Comparison of ENCODE assay signal across 11 cellular contexts in genomic region chrX:79107891-79108718, GRCh38. TPM values are rescaled to one million over a fixed set of nuclear protein-coding genes. Genes with fewer than 3 reads are reported as not detected.
DNase-seq lines count a peak whose midpoint lies in the region; ATAC-seq and TF ChIP-seq lines count a peak whose summit lies in the region.
"Had no signal": no experiment of that assay in that cellular context is flagged by ENCODE, and none has a peak within 500 bp of the region (broad histone marks: within the 10 kb centered on the region; RNA-seq: fewer than 3 reads in every experiment).

No MANE protein-coding gene starts in this region.

- peak; percentile 88 to 92 for ATAC-seq in CD4-positive, CD25-positive, alpha-beta regulatory T cell (ENCODE audit: low read depth in 2 of 2)
- peak; percentile 69 for ATAC-seq in GM19324 (IDR thresholded peaks at IDR 0.05; ENCODE audit: low FRiP score, unreplicated experiment)
- ATAC-seq in HG03354 (IDR thresholded peaks at IDR 0.05; ENCODE audit: poor library complexity, severe bottlenecking, unreplicated experiment): peak; percentile 76

- H3K9me3 Mint-ChIP-seq in CD4-positive, CD25-positive, alpha-beta regulatory T cell: peaks cover 0 to 6% (median 0%) of the 10 kb centered on the region in 7 donors

- intact Hi-C loops in posterior vena cava (cut with DNase I): no loop called here

- H3K9me3 ChIP-seq in CD4-positive, CD25-positive, alpha-beta regulatory T cell (ENCODE audit: control insufficient read depth in 2 of 2, low read length in 2 of 2): no peaks in the 10 kb centered on the region
- H3K9me3 ChIP-seq: esophagus squamous epithelium had no signal

- H3K4me3 ChIP-seq in CD4-positive, CD25-positive, alpha-beta regulatory T cell (ENCODE audit: low read depth, low read length): peak overlapping the region; percentile 70
- H3K4me3 ChIP-seq in brain microvascular endothelial cell (ENCODE audit: low read depth, low read length): no peak overlapping the region
- H3K4me3 ChIP-seq: esophagus squamous epithelium had no signal

- peaks cover 4% of the 10 kb centered on the region for H3K36me3 Mint-ChIP-seq in CD4-positive, CD25-positive, alpha-beta regulatory T cell

- peak overlapping the region; percentile 98 for H3K27ac ChIP-seq in CD4-positive, CD25-positive, alpha-beta regulatory T cell (ENCODE audit: insufficient read depth, low read length, poor library complexity, severe bottlenecking)
- H3K27ac ChIP-seq in brain microvascular endothelial cell: no peak overlapping the region
- H3K27ac ChIP-seq: C4-2B had no signal

- peak overlapping the region; percentile 42 to 80 (median 70) for H3K4me3 Mint-ChIP-seq in CD4-positive, CD25-positive, alpha-beta regulatory T cell

- H3K27me3 Mint-ChIP-seq in CD4-positive, CD25-positive, alpha-beta regulatory T cell: no peaks in the 10 kb centered on the region

- H3K4me1 Mint-ChIP-seq in CD4-positive, CD25-positive, alpha-beta regulatory T cell: peaks cover 30 to 76% (median 38%) of the 10 kb centered on the region in 4 donors

- DNase-seq in CD4-positive, CD25-positive, alpha-beta regulatory T cell: peak in 2 of 3 donors; percentile 78 to 79
- DNase-seq in dermis microvascular lymphatic vessel endothelial cell (ENCODE audit: low read depth in 2 of 2) (peak; percentile 43 to 56), brain microvascular endothelial cell (no peak), NCI-H128 (lab: John Stamatoyannopoulos, UW; ENCODE audit: unreplicated experiment) (no peak), posterior vena cava (ENCODE audit: low spot score) (no peak), NCI-H1105 treated with DMSO at 0.1 percent for 48 hours (lab: John Stamatoyannopoulos, UW) (no peak)
- DNase-seq: esophagus squamous epithelium, midbrain had no signal

- no peaks in the 10 kb centered on the region for H3K36me3 ChIP-seq in CD4-positive, CD25-positive, alpha-beta regulatory T cell (ENCODE audit: control insufficient read depth, insufficient read depth, low read length)
- H3K36me3 ChIP-seq in brain microvascular endothelial cell (replicated peaks): no peaks in the 10 kb centered on the region
- H3K36me3 ChIP-seq: esophagus squamous epithelium had no signal

- no peaks in the 10 kb centered on the region for H3K27me3 ChIP-seq in CD4-positive, CD25-positive, alpha-beta regulatory T cell (ENCODE audit: control insufficient read depth, insufficient read depth, low read length)
- H3K27me3 ChIP-seq in brain microvascular endothelial cell (replicated peaks): no peaks in the 10 kb centered on the region
- H3K27me3 ChIP-seq: esophagus squamous epithelium had no signal

- in situ Hi-C loops in brain microvascular endothelial cell (cut with HindIII; ENCODE audit: low pct_ligation_motif_present, low sequenced_read_pairs): no loop called here

- H3K27ac Mint-ChIP-seq in CD4-positive, CD25-positive, alpha-beta regulatory T cell: peak overlapping the region; percentile 97 to 99 (median 97)

- no peak for TF ChIP-seq CTCF in brain microvascular endothelial cell (IDR thresholded peaks at IDR 0.05; ENCODE audit: low read depth, low read length, missing control alignments)

- H3K4me1 ChIP-seq in CD4-positive, CD25-positive, alpha-beta regulatory T cell (ENCODE audit: control insufficient read depth, insufficient read depth, low read length, poor library complexity, severe bottlenecking): peaks cover 29% of the 10 kb centered on the region
- H3K4me1 ChIP-seq: esophagus squamous epithelium had no signal

RNA-seq across cellular contexts. Expression of gene GPR174, which starts 36.4 kb away (rescaled TPM):
- 58.3 TPM for total RNA-seq in CD4-positive, CD25-positive, alpha-beta regulatory T cell
- polyA plus RNA-seq in CD4-positive, CD25-positive, alpha-beta regulatory T cell: 10 to 100 TPM in 1 of 4 donors, 1 to 10 TPM in 3; 6.3 to 14.8 (median 7.6) TPM
- total RNA-seq in dermis microvascular lymphatic vessel endothelial cell: under 0.01 TPM in 1 of 2 replicates, not detected in the other
- total RNA-seq in posterior vena cava: under 1 TPM; 0.23 to 0.29 TPM

Comparison
In these comparisons a context has a peak if more than half of its experiments do, and no peak if none do; other contexts are left out.
1. DNase-seq: peak in CD4-positive, CD25-positive, alpha-beta regulatory T cell (2 of 3) and dermis microvascular lymphatic vessel endothelial cell (2 of 2); none in brain microvascular endothelial cell (single experiment), NCI-H128 (single experiment), posterior vena cava (single experiment) and NCI-H1105 treated with DMSO at 0.1 percent for 48 hours (single experiment).
2. RNA of gene GPR174, which starts 36.4 kb away (total RNA-seq): 58.3 TPM in CD4-positive, CD25-positive, alpha-beta regulatory T cell (single experiment); 0.23 to 0.29 TPM in posterior vena cava and under 0.01 TPM in dermis microvascular lymphatic vessel endothelial cell; every median in the first group is over 10 times any median in the second.
3. Peak in every context shown above with its lines, with median percentiles within 50 percentile points of each other: ATAC-seq.